ENCODE assay signal across 8 cellular contexts in the genomic region with DNA sequence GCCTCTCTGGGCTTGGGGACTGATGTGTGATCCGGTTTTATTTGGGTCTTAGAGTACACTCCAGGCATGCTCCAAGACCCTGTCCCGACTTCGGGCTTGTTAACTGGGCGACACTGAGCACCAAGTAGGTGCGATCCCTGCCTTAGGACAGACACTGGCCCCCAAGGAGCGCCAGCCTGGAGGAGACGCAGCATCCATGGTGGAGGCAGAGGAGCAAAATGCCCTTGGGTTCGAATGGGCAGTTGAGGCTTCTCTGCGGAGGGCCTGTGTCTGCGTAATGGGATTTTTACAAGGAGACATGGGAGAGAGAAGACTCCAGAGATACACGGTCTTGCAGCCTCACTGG. TPM values are rescaled to one million over a fixed set of nuclear protein-coding genes. Genes with fewer than 3 reads are reported as not detected.
DNase-seq lines count a peak whose midpoint lies in the region; ATAC-seq and TF ChIP-seq lines count a peak whose summit lies in the region.

No MANE protein-coding gene starts in this region.

- H3K9me3 ChIP-seq in GM23248 (ENCODE audit: low read depth) (no peaks in the 10 kb centered on the region), skeletal muscle satellite cell (replicated peaks; ENCODE audit: low read length) (no peaks in the 10 kb centered on the region)

- H3K4me2 ChIP-seq in GM23248 (ENCODE audit: unreplicated experiment) (peak overlapping the region; percentile 97), skeletal muscle satellite cell (ENCODE audit: low read length) (peak overlapping the region; percentile 86)

- peak overlapping the region; percentile 86 for H2AFZ ChIP-seq in GM23248

- H3F3A ChIP-seq in GM23248 (ENCODE audit: insufficient read depth): peaks cover 31% of the 10 kb centered on the region

- no peaks in the 10 kb centered on the region for H3K36me3 ChIP-seq in GM23248 (ENCODE audit: low read depth)
- H3K36me3 ChIP-seq in skeletal muscle satellite cell (ENCODE audit: insufficient read depth, low read length): peaks cover 13% of the 10 kb centered on the region

- peak overlapping the region; percentile 93 for H3K9ac ChIP-seq in GM23248
- peak overlapping the region; percentile 26 for H3K9ac ChIP-seq in skeletal muscle satellite cell (ENCODE audit: low read depth, low read length)

- H3K4me3 ChIP-seq in GM23248 (peak overlapping the region; percentile 73), WI38 (ENCODE audit: low read depth, low read length) (peak overlapping the region; percentile 71), skeletal muscle satellite cell (ENCODE audit: low read length) (peak overlapping the region; percentile 82)

- no peaks in the 10 kb centered on the region for H4K20me1 ChIP-seq in GM23248 (ENCODE audit: insufficient read depth)

- 93 to 95% methylated on average over 11 of the region's 11 CpGs for WGBS in GM23248 (ENCODE audit: low coverage in 1 of 2, low lambda C conversion rate in 2 of 2, missing lambda C conversion rate in 2 of 2), 2 experiments

- peaks cover 33% of the 10 kb centered on the region for H3K79me2 ChIP-seq in GM23248 (ENCODE audit: insufficient read depth)

- no peak for DNase-seq in GM23248
- DNase-seq in foreskin keratinocyte: no peak
- DNase-seq in KBM-7: no peak
- DNase-seq in NCI-H446 (lab: John Stamatoyannopoulos, UW): no peak
- no peak for DNase-seq in dermis blood vessel endothelial cell
- no peak for DNase-seq in NCI-H1417 (lab: John Stamatoyannopoulos, UW)

- H3K27ac ChIP-seq in GM23248 (peak overlapping the region; percentile 97), foreskin keratinocyte (peak overlapping the region; percentile 88)

- TF ChIP-seq CTCF in WI38 (IDR thresholded peaks at IDR 0.05; ENCODE audit: low read depth, low read length) (no peak), foreskin keratinocyte (conservative IDR thresholded peaks at IDR 0.05) (no peak)

- H3K4me1 ChIP-seq in GM23248 (ENCODE audit: insufficient read depth) (peaks cover 33% of the 10 kb centered on the region), foreskin keratinocyte (peaks cover 3% of the 10 kb centered on the region), skeletal muscle satellite cell (ENCODE audit: control insufficient read depth, insufficient read depth, low read length) (peaks cover 43% of the 10 kb centered on the region)

- no peak for ATAC-seq in foreskin keratinocyte

- in situ Hi-C loops in GM23248 (cut with MboI): no loop called here
- in situ Hi-C loops in KBM-7 (cut with MboI; ENCODE audit: low pct_unique_long_range_greater_than_20kb, low sequenced_read_pairs): no loop called here

- no peaks in the 10 kb centered on the region for H3K27me3 ChIP-seq in GM23248 (replicated peaks; ENCODE audit: insufficient read depth)
- peaks cover 13% of the 10 kb centered on the region for H3K27me3 ChIP-seq in foreskin keratinocyte
- peaks cover 29% of the 10 kb centered on the region for H3K27me3 ChIP-seq in skeletal muscle satellite cell (ENCODE audit: control insufficient read depth, insufficient read depth, low read length)

- no peaks in the 10 kb centered on the region for H3K9me2 ChIP-seq in GM23248 (ENCODE audit: insufficient read depth)

RNA-seq across cellular contexts. Expression of gene LEMD2, which starts 0.6 kb away (rescaled TPM):
- 67.5 and 79.0 TPM in 2 replicates for total RNA-seq in GM23248 (2014; rRNA removed; shearing (Covaris generic))
- polyA plus RNA-seq in GM23248 (2016; fragmentation: Nextera tagmentation; extraction: Ambion mirVana) (20.1 and 21.5 TPM in 2 replicates), foreskin keratinocyte (51.7 and 53.6 TPM in 2 replicates)
- total RNA-seq in foreskin keratinocyte (54.2 and 56.5 TPM in 2 replicates), dermis blood vessel endothelial cell (53.8 and 58.5 TPM in 2 replicates)
- total RNA-seq in skeletal muscle satellite cell (2012; rRNA removed): 20.3 TPM in 2 replicates

RNA-seq across cellular contexts. Expression of gene MLN, which starts 14.3 kb away (rescaled TPM):
- total RNA-seq in GM23248 (2014; rRNA removed; shearing (Covaris generic)): not detected in 2 replicates
- polyA plus RNA-seq in GM23248 (2016; fragmentation: Nextera tagmentation; extraction: Ambion mirVana) (not detected in 2 replicates), foreskin keratinocyte (not detected in 2 replicates)
- total RNA-seq in foreskin keratinocyte (not detected in 2 replicates), dermis blood vessel endothelial cell (not detected in 2 replicates)
- total RNA-seq in skeletal muscle satellite cell (2012; rRNA removed): not detected in 2 replicates

RNA-seq across cellular contexts. Expression of gene IP6K3, which starts 42.8 kb away (rescaled TPM):
- total RNA-seq in GM23248 (2014; rRNA removed; shearing (Covaris generic)): not detected in 2 replicates
- polyA plus RNA-seq in GM23248 (2016; fragmentation: Nextera tagmentation; extraction: Ambion mirVana) (0.08 TPM in 1 of 2 replicates, not detected in the other), foreskin keratinocyte (not detected in 2 replicates)
- total RNA-seq in foreskin keratinocyte (not detected in 2 replicates), dermis blood vessel endothelial cell (under 0.01 and 0.05 TPM in 2 replicates)
- 0.51 and 2.6 TPM in 2 replicates for total RNA-seq in skeletal muscle satellite cell (2012; rRNA removed)
